ENCODE assay signal across 8 cellular contexts in the genomic region with DNA sequence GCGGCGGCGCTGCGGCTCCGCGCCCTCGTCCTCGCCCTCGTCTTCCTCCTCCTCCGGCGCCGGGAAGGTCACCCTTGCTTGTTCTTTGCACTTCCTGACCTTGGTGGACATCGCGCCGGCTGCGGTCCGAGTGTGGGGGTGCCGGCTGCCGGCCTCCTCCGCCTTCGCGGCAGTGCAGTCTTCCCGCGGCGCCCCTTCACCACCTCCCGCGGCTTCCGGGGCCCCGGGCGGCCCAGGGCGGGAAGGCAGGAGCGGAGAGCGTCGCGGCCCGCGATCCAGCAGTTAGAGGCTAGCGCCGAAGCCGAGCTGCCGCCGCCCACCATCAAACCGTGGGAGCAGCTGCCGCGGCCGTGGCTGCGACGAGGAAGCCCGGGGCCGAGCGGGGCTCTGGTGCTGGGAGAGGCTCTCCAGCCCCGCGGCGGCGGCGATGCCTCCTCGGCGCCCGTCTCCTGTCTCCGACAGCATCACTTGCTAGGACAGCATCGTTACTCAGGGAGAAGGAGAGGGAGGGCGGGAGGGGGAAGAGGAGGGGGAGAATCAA. TPM values are rescaled to one million over a fixed set of nuclear protein-coding genes. Genes with fewer than 3 reads are reported as not detected.
A peak's percentile ranks its signal among the peaks of the same experiment; 100 is the strongest.
DNase-seq lines count a peak whose midpoint lies in the region; ATAC-seq, FAIRE-seq and TF ChIP-seq lines count a peak whose summit lies in the region.

A gene (minus strand): TSS at position 491 of the 541 bp plus-strand sequence. CDS start 380 bp downstream, at position 111.

- H2AFZ ChIP-seq in mammary epithelial cell (ENCODE audit: low read depth, low read length): peak within 1 kb of the TSS; percentile 89
- H2AFZ ChIP-seq in keratinocyte (ENCODE audit: control insufficient read depth, low read length): peak within 1 kb of the TSS; percentile 47

- CTCF ChIA-PET in mammary epithelial cell (lab: Charles Lee; ENCODE audit: low non-redundant PET): no interaction called here

- DNase-seq in T-helper 17 cell (peak in 2 of 3 donors; percentile 11 to 26), mammary epithelial cell (peak; percentile 15), keratinocyte (ENCODE audit: low read depth, low spot score) (no peak), OCI-M1 (lab: John Stamatoyannopoulos, UW) (no peak), NCI-H446 (lab: John Stamatoyannopoulos, UW) (no peak)
- peak; percentile 33 for DNase-seq in stimulated activated CD4-positive, alpha-beta T cell treated with anti-CD3 and anti-CD28 coated beads, Interleukin-1b, Interleukin-23, amount 100 ng/mL, for 48 hours

- in situ Hi-C loops in mammary epithelial cell (cut with MboI; ENCODE audit: low sequenced_read_pairs in 2 of 2): no loop called here

- no peaks in the 10 kb centered on the region for H3K9me1 ChIP-seq in keratinocyte (ENCODE audit: control insufficient read depth, extremely low read depth, insufficient read depth, low read length)

- no peak for TF ChIP-seq CTCF in mammary epithelial cell (conservative IDR thresholded peaks at IDR 0.05 in 1 of 2, IDR thresholded peaks at IDR 0.05 in 1 of 2; ENCODE audit: extremely low read depth in 1 of 2, insufficient read depth in 1 of 2, low read depth in 1 of 2, low read length in 2 of 2)
- TF ChIP-seq CTCF in keratinocyte (optimal IDR thresholded peaks at IDR 0.05 in 1 of 3, IDR thresholded peaks at IDR 0.05 in 1 of 3, conservative IDR thresholded peaks at IDR 0.05 in 1 of 3; ENCODE audit: extremely low read depth in 1 of 3, insufficient read depth in 2 of 3, low read length in 3 of 3): no peak

- 0% methylated on average over 9 of the region's 62 CpGs for WGBS in mammary epithelial cell (ENCODE audit: low coverage, missing lambda C conversion rate)

- H3K36me3 ChIP-seq in mammary epithelial cell (ENCODE audit: insufficient read depth, low read length): no peaks in the 10 kb centered on the region
- no peaks in the 10 kb centered on the region for H3K36me3 ChIP-seq in keratinocyte (ENCODE audit: control insufficient read depth in 2 of 2, extremely low read depth in 1 of 2, insufficient read depth in 2 of 2, low read length in 2 of 2)

- ATAC-seq in GM18868 (IDR thresholded peaks at IDR 0.05; ENCODE audit: unreplicated experiment) (peak; percentile 30), HG02943 (IDR thresholded peaks at IDR 0.05; ENCODE audit: low read depth, unreplicated experiment) (peak; percentile 26), T-helper 17 cell (peak; percentile 46)

- no peaks in the 10 kb centered on the region for H3K36me3 Mint-ChIP-seq in T-helper 17 cell (ENCODE audit: low read depth)

- H3K4me3 Mint-ChIP-seq in T-helper 17 cell: peak within 1 kb of the TSS; percentile 93

- no peak within 1 kb of the TSS for H3K27ac Mint-ChIP-seq in T-helper 17 cell

- intact Hi-C loops in mammary epithelial cell (cut with micrococcal nuclease): no loop called here

- dilution Hi-C loops in mammary epithelial cell (cut with HindIII; ENCODE audit: low sequenced_read_pairs): no loop called here
- dilution Hi-C loops in keratinocyte (cut with MboI; ENCODE audit: extremely low pct_ligation_motif_present, low sequenced_read_pairs): no loop called here

- no peak within 1 kb of the TSS for H3K9ac ChIP-seq in mammary epithelial cell (ENCODE audit: insufficient read depth, low read length)
- no peak within 1 kb of the TSS for H3K9ac ChIP-seq in keratinocyte (ENCODE audit: control insufficient read depth, extremely low read depth, insufficient read depth, low read length)

- FAIRE-seq in keratinocyte (lab: Jason Lieb, UNC): no peak

- H3K27me3 ChIP-seq in mammary epithelial cell (ENCODE audit: insufficient read depth, low read length) (peaks cover 33% of the 10 kb centered on the region), keratinocyte (ENCODE audit: control insufficient read depth, extremely low read depth, insufficient read depth, low read length) (peaks cover 46% of the 10 kb centered on the region)

- no peaks in the 10 kb centered on the region for H4K20me1 ChIP-seq in mammary epithelial cell (ENCODE audit: insufficient read depth, low read length)
- H4K20me1 ChIP-seq in keratinocyte (ENCODE audit: control insufficient read depth, extremely low read depth, insufficient read depth, low read length): no peaks in the 10 kb centered on the region

- peaks cover 18% of the 10 kb centered on the region for H3K4me1 ChIP-seq in mammary epithelial cell (ENCODE audit: insufficient read depth, low read length)
- no peaks in the 10 kb centered on the region for H3K4me1 ChIP-seq in keratinocyte (ENCODE audit: control insufficient read depth, extremely low read depth, insufficient read depth, low read length)

- H3K4me1 Mint-ChIP-seq in T-helper 17 cell: peaks cover 20% of the 10 kb centered on the region

- H3K4me2 ChIP-seq in mammary epithelial cell (ENCODE audit: insufficient read depth, low read depth, low read length) (peak within 1 kb of the TSS; percentile 94), keratinocyte (ENCODE audit: control insufficient read depth, extremely low read depth, insufficient read depth, low read depth, low read length) (peak within 1 kb of the TSS; percentile 79)

- H3K79me2 ChIP-seq in mammary epithelial cell (ENCODE audit: insufficient read depth, low read length) (no peaks in the 10 kb centered on the region), keratinocyte (ENCODE audit: control insufficient read depth, insufficient read depth, low read length) (no peaks in the 10 kb centered on the region)

- no peaks in the 10 kb centered on the region for H3K9me3 ChIP-seq in T-helper 17 cell (ENCODE audit: control insufficient read depth, low read length, poor library complexity, severe bottlenecking)
- no peaks in the 10 kb centered on the region for H3K9me3 ChIP-seq in mammary epithelial cell (replicated peaks; ENCODE audit: insufficient read depth, low read length)
- H3K9me3 ChIP-seq in keratinocyte (ENCODE audit: control insufficient read depth, low read depth, low read length): no peaks in the 10 kb centered on the region

- H3K27ac ChIP-seq in mammary epithelial cell (ENCODE audit: insufficient read depth, low read depth, low read length): no peak within 1 kb of the TSS
- H3K27ac ChIP-seq in keratinocyte (ENCODE audit: control insufficient read depth, insufficient read depth, low read length): no peak within 1 kb of the TSS

- no TSS peak for BruUV-seq in mammary epithelial cell (replicated peaks; lab: Mats Ljungman, UMichigan)

- H3K4me3 ChIP-seq in mammary epithelial cell (replicated peaks in 1 of 3; ENCODE audit: insufficient read depth in 1 of 3, low read depth in 2 of 3, low read length in 3 of 3) (peak within 1 kb of the TSS; percentile 38 to 48 (median 41)), keratinocyte (ENCODE audit: control insufficient read depth in 2 of 3, extremely low read depth in 1 of 3, insufficient read depth in 2 of 3, low read depth in 1 of 3, low read length in 3 of 3) (peak within 1 kb of the TSS; percentile 18 to 48 (median 45))

- H3K27me3 Mint-ChIP-seq in T-helper 17 cell: peaks cover 36% of the 10 kb centered on the region

RNA-seq across cellular contexts. Expression of the gene that starts here (rescaled TPM):
- total RNA-seq in T-helper 17 cell: not detected
- total RNA-seq in mammary epithelial cell: under 1 TPM in 1 of 2 donors, not detected in 1; under 0.01 TPM
- not detected for polyA plus RNA-seq in mammary epithelial cell
- polyA minus RNA-seq in mammary epithelial cell: not detected
- polyA plus RNA-seq in keratinocyte: 0.02 TPM in 1 of 3 replicates, not detected in the others
- polyA plus RNA-seq in keratinocyte (2011; ENCODE audit: low read depth): not detected
- not detected in 2 replicates for polyA plus RNA-seq in keratinocyte (2011; cell fraction: cytosol; rRNA removed)
- not detected in 2 replicates for polyA plus RNA-seq in keratinocyte (2011; cell fraction: nucleus; rRNA removed)
- not detected in 2 replicates for polyA plus RNA-seq in keratinocyte (2012; ENCODE audit: low replicate concordance)
- polyA minus RNA-seq in keratinocyte: not detected in 3 replicates
- polyA minus RNA-seq in keratinocyte (2011; cell fraction: cytosol; rRNA and poly(A)+ RNA removed): not detected
- not detected in 2 replicates for polyA minus RNA-seq in keratinocyte (2011; cell fraction: nucleus; rRNA and poly(A)+ RNA removed)

Comparison
In these comparisons a context has a peak if more than half of its experiments do, and no peak if none do; other contexts are left out.
1. Peak in DNase-seq and ATAC-seq in T-helper 17 cell; RNA of the gene not detected or under 1 TPM.
2. Peak in DNase-seq, H3K4me3 ChIP-seq and H3K4me2 ChIP-seq in mammary epithelial cell; RNA of the gene not detected or under 1 TPM.